22 cellular contexts compared by ENCODE assay signal in genomic region chr12:18206198-18206597, GRCh38. TPM values are rescaled to one million over a fixed set of nuclear protein-coding genes. Genes with fewer than 3 reads are reported as not detected.
DNase-seq lines count a peak whose midpoint lies in the region; ATAC-seq, FAIRE-seq and TF ChIP-seq lines count a peak whose summit lies in the region.
"Had no signal": no experiment of that assay in that cellular context is flagged by ENCODE, and none has a peak within 500 bp of the region (broad histone marks: within the 10 kb centered on the region; RNA-seq: fewer than 3 reads in every experiment).

No MANE protein-coding gene starts in this region.

- no peaks in the 10 kb centered on the region for H3K79me2 ChIP-seq in Karpas-422 (ENCODE audit: low read length)

- WGBS in gastroesophageal sphincter (ENCODE audit: low coverage in 1 of 2), 2 donors, result 77 to 81% methylated on average over 11 to 12 of the region's 13 CpGs

- H3K4me1 ChIP-seq in gastroesophageal sphincter, result no peaks in the 10 kb centered on the region
- no peaks in the 10 kb centered on the region for H3K4me1 ChIP-seq in Karpas-422 (ENCODE audit: low read length)
- H3K4me1 ChIP-seq: Caco-2 had no signal

- H3K4me3 ChIP-seq in gastroesophageal sphincter (no peak overlapping the region), Karpas-422 (ENCODE audit: low read length) (no peak overlapping the region)
- H3K4me3 ChIP-seq: GM23248 had no signal

- ATAC-seq in GM19351 (IDR thresholded peaks at IDR 0.05; ENCODE audit: unreplicated experiment), result peak; percentile 97
- no peak for ATAC-seq in gastroesophageal sphincter
- ATAC-seq: HepG2 had no signal

- H3K4me2 ChIP-seq in Karpas-422 (ENCODE audit: low read depth, low read length, poor library complexity, severe bottlenecking), result no peak overlapping the region

- H3K27me3 ChIP-seq in gastroesophageal sphincter, result no peaks in the 10 kb centered on the region
- no peaks in the 10 kb centered on the region for H3K27me3 ChIP-seq in Karpas-422 (ENCODE audit: low read length)

- DNase-seq in GM12891 (ENCODE audit: insufficient read length, low spot score), result no peak
- DNase-seq in RPMI8226, result peak; percentile 55
- DNase-seq in KG1 (lab: John Stamatoyannopoulos, UW), result no peak
- no peak for DNase-seq in Karpas-422
- DNase-seq: ACHN; AML-193; Caco-2; CD4-positive, alpha-beta T cell; GM23248; HCEC 1CT; KBM-7 had no signal

- TF ChIP-seq CTCF in gastroesophageal sphincter (IDR thresholded peaks at IDR 0.05), result no peak

- H2AFZ ChIP-seq in Karpas-422 (ENCODE audit: low read length), result no peak overlapping the region
- H2AFZ ChIP-seq: GM23248 had no signal

- no peak overlapping the region for H3K9ac ChIP-seq in Karpas-422 (ENCODE audit: low read length)
- H3K9ac ChIP-seq: GM23248 had no signal

- TF ChIP-seq POLR2A in GM12891 (IDR thresholded peaks at IDR 0.05; ENCODE audit: low read depth, low read length) (no peak), gastroesophageal sphincter (IDR thresholded peaks at IDR 0.05) (no peak)

- H3K27ac ChIP-seq in gastroesophageal sphincter, result no peak overlapping the region
- H3K27ac ChIP-seq in Karpas-422 (ENCODE audit: low read length), result no peak overlapping the region
- H3K27ac ChIP-seq: C4-2B, GM23248 had no signal

- no peak for TF ChIP-seq EP300 in gastroesophageal sphincter (IDR thresholded peaks at IDR 0.05)

- FAIRE-seq in GM12891 (lab: Jason Lieb, UNC), result no peak
- FAIRE-seq: A204.1, D721Med, G401.6, H54, HepG2 had no signal

- H3K36me3 ChIP-seq in gastroesophageal sphincter (no peaks in the 10 kb centered on the region), Karpas-422 (ENCODE audit: insufficient read depth, low read length) (no peaks in the 10 kb centered on the region)

- H4K20me1 ChIP-seq in Karpas-422 (ENCODE audit: insufficient read depth, low read depth, low read length), result no peaks in the 10 kb centered on the region

- H3K9me3 ChIP-seq in gastroesophageal sphincter (no peaks in the 10 kb centered on the region), Karpas-422 (ENCODE audit: low read length) (no peaks in the 10 kb centered on the region)
- H3K9me3 ChIP-seq: Caco-2 had no signal

- H3K9me2 ChIP-seq in Karpas-422 (replicated peaks; ENCODE audit: insufficient read depth, low read length), result no peaks in the 10 kb centered on the region; the same call in 1 of the 2 replicates

TF ChIP-seq in GM12891, 5 proteins besides CTCF, POLR2A, EP300 and RAD21:
- TF ChIP-seq SPI1 (IDR thresholded peaks at IDR 0.05; ENCODE audit: low read depth, low read length) (peak; percentile 49; the same call in 1 of the 2 replicates), POLR2AphosphoS5 (IDR thresholded peaks at IDR 0.05; ENCODE audit: low read depth, low read length) (no peak), TAF1 (IDR thresholded peaks at IDR 0.05; ENCODE audit: low read depth, low read length) (no peak)

RNA-seq across cellular contexts. Expression of gene PIK3C2G, which starts 55.1 kb away (rescaled TPM):
- polyA plus RNA-seq in GM12891 (2012; ENCODE audit: low read depth, missing spikeins), result not detected
- total RNA-seq in gastroesophageal sphincter, result under 1 TPM in 3 of 4 donors, not detected in 1; 0.40 to 0.79 (median 0.69) TPM
- not detected in 2 replicates for total RNA-seq in Karpas-422 (2014; rRNA removed; shearing (Covaris generic); ENCODE audit: low replicate concordance)
- total RNA-seq: Caco-2; CD4-positive, alpha-beta T cell; GM23248; HepG2; LHCN-M2 had no signal
- polyA plus RNA-seq: BJ, GM23248, HepG2, IgD-negative memory B cell had no signal
